5 cellular contexts compared by ENCODE assay signal in genomic region chr15:43622068-43622758, GRCh38. TPM values are rescaled to one million over a fixed set of nuclear protein-coding genes. Genes with fewer than 3 reads are reported as not detected.
"Had no signal": no experiment of that assay in that cellular context is flagged by ENCODE, and none has a peak within 500 bp of the region (broad histone marks: within the 10 kb centered on the region; RNA-seq: fewer than 3 reads in every experiment).

No MANE protein-coding gene starts in this region.

RNA-seq across cellular contexts. Expression of gene STRC, which starts 3.6 kb away (rescaled TPM):
- polyA plus RNA-seq: fibroblast of lung had no signal

RNA-seq across cellular contexts. Expression of gene CKMT1B, which starts 28.4 kb away (rescaled TPM):
- total RNA-seq: activated CD4-positive, alpha-beta T cell treated with anti-CD3 and anti-CD28 coated beads, Interleukin-2, amount 10 ng/mL, durations not matched to agents 7 days and 5 days; fibroblast of lung; sciatic nerve; tibial nerve had no signal
- polyA plus RNA-seq: fibroblast of lung, smooth muscle cell had no signal
